Comparison of ENCODE assay signal across 16 cellular contexts in genomic region chr10:102302611-102303010, GRCh38.
A peak's percentile ranks its signal among the peaks of the same experiment; 100 is the strongest.
DNase-seq lines count a peak whose midpoint lies in the region; ATAC-seq and TF ChIP-seq lines count a peak whose summit lies in the region.
"Had no signal": no experiment of that assay in that cellular context is flagged by ENCODE, and none has a peak within 500 bp of the region (broad histone marks: within the 10 kb centered on the region; RNA-seq: fewer than 3 reads in every experiment).

No MANE protein-coding gene starts in this region.

- no peak for TF ChIP-seq CTCF in foreskin fibroblast (IDR thresholded peaks at IDR 0.05; ENCODE audit: low read depth, low read length)

- H3K4me3 ChIP-seq in foreskin fibroblast (ENCODE audit: low read depth in 1 of 2, low read length in 2 of 2): no peak overlapping the region
- H3K4me3 ChIP-seq: BLaER1 treated with 17β-estradiol and CSF1 and Interleukin-3, amounts not matched to agents 10 nM and 100 nM; GM23248; K562 had no signal

- DNase-seq in HS-27A (ENCODE audit: low read depth) (peak; percentile 20), amniotic epithelial cell (ENCODE audit: low read depth) (peak; percentile 73), foreskin fibroblast (peak; percentile 50 to 77), NCI-H1436 (lab: John Stamatoyannopoulos, UW) (no peak), HuH-7 (ENCODE audit: low spot score) (no peak)
- DNase-seq: GM23248, NCI-H1105, NCI-H187, NCI-H446 treated with DMSO at 0.1 percent for 48 hours, NCI-H748 treated with DMSO at 0.1 percent for 48 hours, SHP77 had no signal

- ATAC-seq in GM19452 (IDR thresholded peaks at IDR 0.05; ENCODE audit: unreplicated experiment) (no peak), GM18520 (IDR thresholded peaks at IDR 0.05; ENCODE audit: unreplicated experiment) (no peak)
- ATAC-seq: K562, Panc1 had no signal

Comparison
In these comparisons a context has a peak if more than half of its experiments do, and no peak if none do; other contexts are left out.
1. DNase-seq: peak in HS-27A (single experiment), amniotic epithelial cell (single experiment) and foreskin fibroblast (2 of 2); none in NCI-H1436 (single experiment) and HuH-7 (single experiment).